In the genomic region with DNA sequence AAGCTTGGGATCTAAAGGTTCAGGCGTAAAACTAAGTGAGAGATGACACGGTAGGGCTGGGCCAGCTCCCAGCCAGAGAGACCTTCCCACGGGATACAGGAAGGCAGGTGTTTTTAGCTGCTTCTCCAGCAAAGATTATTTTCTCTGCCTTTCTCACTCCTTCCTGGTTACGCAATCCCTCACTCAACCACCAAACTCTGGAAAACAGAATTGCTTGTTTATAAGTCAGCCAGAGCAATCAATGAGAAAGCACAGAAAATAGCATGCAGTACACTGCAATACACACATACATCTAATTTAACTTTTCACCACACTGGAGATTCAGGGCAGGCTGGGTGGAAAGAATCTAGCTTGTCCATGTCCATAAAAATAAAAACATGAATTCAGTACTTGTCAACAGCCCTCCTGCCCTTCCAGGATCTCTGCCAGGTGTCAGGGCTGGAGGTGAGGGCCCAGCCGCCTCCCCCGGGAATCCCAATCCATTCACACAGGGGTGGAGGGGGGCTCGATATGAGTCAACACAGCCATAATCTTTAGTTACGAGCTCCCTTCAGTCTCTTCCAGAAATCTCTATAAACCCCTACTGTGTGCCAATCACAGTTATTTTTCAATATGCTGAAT, we compare ENCODE assay signal across 11 cellular contexts. TPM values are rescaled to one million over a fixed set of nuclear protein-coding genes. Genes with fewer than 3 reads are reported as not detected.
DNase-seq lines count a peak whose midpoint lies in the region; ATAC-seq, FAIRE-seq and TF ChIP-seq lines count a peak whose summit lies in the region.
"Had no signal": no experiment of that assay in that cellular context is flagged by ENCODE, and none has a peak within 500 bp of the region (broad histone marks: within the 10 kb centered on the region; RNA-seq: fewer than 3 reads in every experiment).

No MANE protein-coding gene starts in this region.

- peaks cover 3% of the 10 kb centered on the region for H3K79me2 ChIP-seq in astrocyte (ENCODE audit: insufficient read depth, low read length)

- ATAC-seq in activated CD4-positive, alpha-beta T cell treated with anti-CD3 and anti-CD28 coated beads for 36 hours = no peak
- no peak for ATAC-seq in HG03175 (IDR thresholded peaks at IDR 0.05; ENCODE audit: unreplicated experiment)

- H3K9me3 ChIP-seq in cardiac muscle cell (ENCODE audit: low read depth) (no peaks in the 10 kb centered on the region), right atrium auricular region (no peaks in the 10 kb centered on the region), astrocyte (ENCODE audit: insufficient read depth, low read depth, low read length) (no peaks in the 10 kb centered on the region)
- H3K9me3 ChIP-seq: heart right ventricle had no signal

- no peaks in the 10 kb centered on the region for H3K9me3 Mint-ChIP-seq in astrocyte (ENCODE audit: unreplicated experiment)
- no peaks in the 10 kb centered on the region for H3K9me3 Mint-ChIP-seq in activated CD4-positive, alpha-beta T cell treated with anti-CD3 and anti-CD28 coated beads for 36 hours (ENCODE audit: low read depth)
- H3K9me3 Mint-ChIP-seq: activated naive CD4-positive, alpha-beta T cell treated with anti-CD3 and anti-CD28 coated beads, Interleukin-2, amount 10 ng/mL, durations not matched to agents 7 days and 5 days had no signal

- no peaks in the 10 kb centered on the region for H3K27me3 Mint-ChIP-seq in astrocyte (ENCODE audit: low read depth, unreplicated experiment)
- H3K27me3 Mint-ChIP-seq in activated CD4-positive, alpha-beta T cell treated with anti-CD3 and anti-CD28 coated beads for 36 hours = no peaks in the 10 kb centered on the region

- DNase-seq in cardiac muscle cell (ENCODE audit: low read depth in 1 of 2, low spot score in 1 of 2) (peak in 1 of 2 donors; percentile 68), right atrium auricular region (ENCODE audit: low spot score) (no peak), astrocyte (ENCODE audit: low read depth) (peak; percentile 14), kidney tubule cell (ENCODE audit: low spot score) (peak; percentile 80), mesenteric fat pad (ENCODE audit: low spot score) (no peak), HK-2 (ENCODE audit: unreplicated experiment) (no peak)
- DNase-seq in activated CD4-positive, alpha-beta T cell treated with anti-CD3 and anti-CD28 coated beads for 36 hours = no peak
- DNase-seq: activated naive CD4-positive, alpha-beta T cell treated with anti-CD3 and anti-CD28 coated beads, Interleukin-2, amount 10 ng/mL, durations not matched to agents 7 days and 5 days; heart right ventricle; NCI-H1694 treated with DMSO at 0.1 percent for 48 hours had no signal

- POLR2A ChIA-PET in activated CD4-positive, alpha-beta T cell treated with anti-CD3 and anti-CD28 coated beads for 36 hours (lab: Charles Lee) = no interaction called here

- peaks cover 4% of the 10 kb centered on the region for H3K4me1 ChIP-seq in cardiac muscle cell (ENCODE audit: low read depth)
- H3K4me1 ChIP-seq in right atrium auricular region = no peaks in the 10 kb centered on the region
- no peaks in the 10 kb centered on the region for H3K4me1 ChIP-seq in astrocyte (ENCODE audit: insufficient read depth, low read length)
- H3K4me1 ChIP-seq: heart right ventricle had no signal

- H3K4me3 ChIP-seq in cardiac muscle cell (no peak overlapping the region), right atrium auricular region (no peak overlapping the region), astrocyte (ENCODE audit: insufficient read depth, low read depth, low read length) (no peak overlapping the region)
- H3K4me3 ChIP-seq: heart right ventricle had no signal

- H3K36me3 ChIP-seq in cardiac muscle cell = no peaks in the 10 kb centered on the region
- H3K36me3 ChIP-seq in right atrium auricular region = no peaks in the 10 kb centered on the region
- H3K36me3 ChIP-seq in astrocyte (ENCODE audit: insufficient read depth, low read length) = no peaks in the 10 kb centered on the region
- H3K36me3 ChIP-seq: heart right ventricle had no signal

- no peak for FAIRE-seq in astrocyte (lab: Jason Lieb, UNC)

- H3K4me1 Mint-ChIP-seq in astrocyte (ENCODE audit: low read depth, unreplicated experiment) = peaks cover 5% of the 10 kb centered on the region
- no peaks in the 10 kb centered on the region for H3K4me1 Mint-ChIP-seq in activated CD4-positive, alpha-beta T cell treated with anti-CD3 and anti-CD28 coated beads for 36 hours
- H3K4me1 Mint-ChIP-seq: activated naive CD4-positive, alpha-beta T cell treated with anti-CD3 and anti-CD28 coated beads, Interleukin-2, amount 10 ng/mL, durations not matched to agents 7 days and 5 days had no signal

- no peak overlapping the region for H3K9ac ChIP-seq in astrocyte (ENCODE audit: low read length)

- H4K20me1 ChIP-seq in astrocyte (ENCODE audit: insufficient read depth, low read length) = no peaks in the 10 kb centered on the region

- CTCF ChIA-PET in activated CD4-positive, alpha-beta T cell treated with anti-CD3 and anti-CD28 coated beads for 36 hours (lab: Charles Lee) = interaction anchor here (0.7 kb wide), 1 partner anchor 377 kb away, joined by 3 read pairs; no protein-coding TSS in a partner anchor

- no peak overlapping the region for H3K4me3 Mint-ChIP-seq in astrocyte (ENCODE audit: unreplicated experiment)
- H3K4me3 Mint-ChIP-seq in activated CD4-positive, alpha-beta T cell treated with anti-CD3 and anti-CD28 coated beads for 36 hours = no peak overlapping the region
- H3K4me3 Mint-ChIP-seq: activated naive CD4-positive, alpha-beta T cell treated with anti-CD3 and anti-CD28 coated beads, Interleukin-2, amount 10 ng/mL, durations not matched to agents 7 days and 5 days had no signal

- intact Hi-C loops in activated CD4-positive, alpha-beta T cell treated with anti-CD3 and anti-CD28 coated beads for 36 hours (cut with DNase I, micrococcal nuclease) = no loop called here

- H3K36me3 Mint-ChIP-seq in astrocyte (ENCODE audit: low read depth, unreplicated experiment) = peaks cover 3% of the 10 kb centered on the region
- H3K36me3 Mint-ChIP-seq in activated CD4-positive, alpha-beta T cell treated with anti-CD3 and anti-CD28 coated beads for 36 hours (ENCODE audit: low read depth) = no peaks in the 10 kb centered on the region
- H3K36me3 Mint-ChIP-seq: activated naive CD4-positive, alpha-beta T cell treated with anti-CD3 and anti-CD28 coated beads, Interleukin-2, amount 10 ng/mL, durations not matched to agents 7 days and 5 days had no signal

- no peak overlapping the region for H3K27ac Mint-ChIP-seq in astrocyte (ENCODE audit: unreplicated experiment)
- H3K27ac Mint-ChIP-seq in activated CD4-positive, alpha-beta T cell treated with anti-CD3 and anti-CD28 coated beads for 36 hours = no peak overlapping the region
- H3K27ac Mint-ChIP-seq: activated naive CD4-positive, alpha-beta T cell treated with anti-CD3 and anti-CD28 coated beads, Interleukin-2, amount 10 ng/mL, durations not matched to agents 7 days and 5 days had no signal

- H3K4me2 ChIP-seq in astrocyte (ENCODE audit: low read length) = no peak overlapping the region

- TF ChIP-seq CTCF in cardiac muscle cell (IDR thresholded peaks at IDR 0.05; ENCODE audit: low read depth, low read length) (no peak), right atrium auricular region (IDR thresholded peaks at IDR 0.05) (no peak), astrocyte (IDR thresholded peaks at IDR 0.05; ENCODE audit: insufficient read depth, low read depth, low read length) (no peak)

- H2AFZ ChIP-seq in astrocyte (ENCODE audit: low read depth, low read length) = no peak overlapping the region

- H3K27ac ChIP-seq in cardiac muscle cell (peak overlapping the region; percentile 54), right atrium auricular region (no peak overlapping the region), astrocyte (ENCODE audit: low read depth, low read length) (no peak overlapping the region)
- H3K27ac ChIP-seq: heart right ventricle had no signal

- no peaks in the 10 kb centered on the region for H3K27me3 ChIP-seq in cardiac muscle cell
- H3K27me3 ChIP-seq in right atrium auricular region = no peaks in the 10 kb centered on the region
- H3K27me3 ChIP-seq in astrocyte (ENCODE audit: insufficient read depth, low read length) = no peaks in the 10 kb centered on the region
- H3K27me3 ChIP-seq: heart right ventricle had no signal

RNA-seq across cellular contexts. Expression of gene RHPN2, which starts 12.2 kb away (rescaled TPM):
- total RNA-seq in cardiac muscle cell (21.7 and 26.6 TPM in 2 replicates), right atrium auricular region (1 to 10 TPM; 3.1 to 5.9 TPM), astrocyte (11.4 and 12.6 TPM in 2 replicates), mesenteric fat pad (2.1 TPM)
- 11.7 and 12.5 TPM in 2 replicates for polyA plus RNA-seq in cardiac muscle cell
- total RNA-seq in activated CD4-positive, alpha-beta T cell treated with anti-CD3 and anti-CD28 coated beads for 36 hours = 1 to 10 TPM; 5.1 to 5.7 TPM

RNA-seq across cellular contexts. Expression of gene GPATCH1, which starts 28.5 kb away (rescaled TPM):
- total RNA-seq in cardiac muscle cell (4.1 and 5.7 TPM in 2 replicates), right atrium auricular region (1 to 10 TPM; 4.7 to 8.5 TPM), astrocyte (6.1 and 6.6 TPM in 2 replicates), mesenteric fat pad (6.2 TPM)
- polyA plus RNA-seq in cardiac muscle cell = 6.4 and 9.4 TPM in 2 replicates
- total RNA-seq in activated CD4-positive, alpha-beta T cell treated with anti-CD3 and anti-CD28 coated beads for 36 hours = 10 to 100 TPM in 1 of 2 experiments, 1 to 10 TPM in 1; 9.5 to 11.1 TPM

Comparison
In these comparisons a context has a peak if more than half of its experiments do, and no peak if none do; other contexts are left out.
1. DNase-seq: peak in astrocyte (single experiment) and kidney tubule cell (single experiment); none in right atrium auricular region (single experiment), activated CD4-positive, alpha-beta T cell treated with anti-CD3 and anti-CD28 coated beads for 36 hours (single experiment), mesenteric fat pad (single experiment) and HK-2 (single experiment).